8 cellular contexts compared by ENCODE assay signal in the genomic region with DNA sequence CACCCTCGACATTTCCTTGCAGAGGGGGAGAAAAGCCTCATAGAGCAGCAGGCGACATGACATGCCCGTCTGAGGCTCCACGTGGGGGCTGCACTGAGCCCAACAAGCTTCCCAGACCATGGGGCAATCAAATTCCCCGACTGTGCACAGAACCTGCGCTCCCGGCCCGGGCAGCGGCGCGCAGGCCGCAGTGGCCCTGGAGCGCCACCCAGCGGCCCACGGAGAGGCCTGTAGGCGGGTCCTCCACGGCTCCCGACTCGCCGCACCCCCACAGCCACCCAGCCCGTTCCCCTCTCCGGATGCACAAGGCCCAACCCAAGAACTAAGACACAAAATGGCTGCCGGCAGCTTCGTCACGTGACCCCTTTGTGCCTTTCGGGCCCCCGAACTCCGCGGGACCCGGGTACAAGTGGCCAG. TPM values are rescaled to one million over a fixed set of nuclear protein-coding genes. Genes with fewer than 3 reads are reported as not detected.
DNase-seq lines count a peak whose midpoint lies in the region; ATAC-seq and TF ChIP-seq lines count a peak whose summit lies in the region.

No MANE protein-coding gene starts in this region.

- peak overlapping the region; percentile 99 to 100 for H3K9ac ChIP-seq in colonic mucosa (ENCODE audit: low read depth in 2 of 2, low read length in 2 of 2)

- H3K36me3 ChIP-seq in BE2C (peaks cover 12% of the 10 kb centered on the region), colonic mucosa (no peaks in the 10 kb centered on the region)

- TF ChIP-seq CTCF in BE2C (IDR thresholded peaks at IDR 0.05; ENCODE audit: low read depth, low read length) (peak; percentile 86), colonic mucosa (IDR thresholded peaks at IDR 0.05) (peak; percentile 95)

- intact Hi-C loops in colonic mucosa (cut with DNase I), result loop anchor here (5.0 to 10.0 kb wide), 2 partner anchors 89 to 151 kb away; no protein-coding TSS in a partner anchor
- intact Hi-C loops in left colon (cut with DNase I, micrococcal nuclease), result loop anchor here in 1 of 2 donors (10.0 kb wide), 1 partner anchor 151 kb away; no protein-coding TSS in a partner anchor

- H3K27ac ChIP-seq in colonic mucosa, result peak overlapping the region; percentile 100

- H3K27me3 ChIP-seq in BE2C (no peaks in the 10 kb centered on the region), colonic mucosa (no peaks in the 10 kb centered on the region)

- H3K4me3 ChIP-seq in BE2C (ENCODE audit: low read depth, low read length) (peak overlapping the region; percentile 86), colonic mucosa (peak overlapping the region; percentile 84)

- H3K4me1 ChIP-seq in BE2C (peaks cover 4% of the 10 kb centered on the region; the same call in 1 of the 2 replicates), colonic mucosa (peaks cover 10% of the 10 kb centered on the region)

- ATAC-seq in GM19043 (IDR thresholded peaks at IDR 0.05; ENCODE audit: low read depth, unreplicated experiment) (peak; percentile 79), HG03378 (IDR thresholded peaks at IDR 0.05; ENCODE audit: unreplicated experiment) (peak; percentile 58), left colon (peak; percentile 89)

- peak; percentile 95 for DNase-seq in BE2C
- peak; percentile 86 to 94 for DNase-seq in NCI-H446 (lab: John Stamatoyannopoulos, UW)
- peak; percentile 92 for DNase-seq in activated CD4-positive, alpha-beta T cell treated with anti-CD3 and anti-CD28 coated beads for 1 hour
- peak; percentile 96 for DNase-seq in colonic mucosa
- peak; percentile 95 to 97 for DNase-seq in left colon
- peak; percentile 93 for DNase-seq in stimulated activated CD4-positive, alpha-beta T cell treated with anti-CD3 and anti-CD28 coated beads, Interleukin-1b, Interleukin-23, amount 100 ng/mL, for 4 hours (ENCODE audit: low read depth in 2 of 2)

- H3K9me3 ChIP-seq in BE2C, result no peaks in the 10 kb centered on the region
- H3K9me3 ChIP-seq in colonic mucosa, result no peaks in the 10 kb centered on the region

RNA-seq across cellular contexts. Expression of a gene that starts 0.8 kb away (rescaled TPM):
- polyA plus RNA-seq in BE2C (2012; ENCODE audit: insufficient read depth, insufficient read length, low read depth), result 43.5 TPM
- 10 to 100 TPM; 24.5 to 30.9 TPM for total RNA-seq in colonic mucosa
- 10 to 100 TPM; 32.3 to 36.9 TPM for total RNA-seq in left colon

Comparison
In these comparisons a context has a peak if more than half of its experiments do, and no peak if none do; other contexts are left out.
1. Peak in every context shown above with its lines: DNase-seq, ATAC-seq, H3K4me3 ChIP-seq and H3K27ac ChIP-seq.